Comparison of ENCODE assay signal across 20 cellular contexts in the genomic region with DNA sequence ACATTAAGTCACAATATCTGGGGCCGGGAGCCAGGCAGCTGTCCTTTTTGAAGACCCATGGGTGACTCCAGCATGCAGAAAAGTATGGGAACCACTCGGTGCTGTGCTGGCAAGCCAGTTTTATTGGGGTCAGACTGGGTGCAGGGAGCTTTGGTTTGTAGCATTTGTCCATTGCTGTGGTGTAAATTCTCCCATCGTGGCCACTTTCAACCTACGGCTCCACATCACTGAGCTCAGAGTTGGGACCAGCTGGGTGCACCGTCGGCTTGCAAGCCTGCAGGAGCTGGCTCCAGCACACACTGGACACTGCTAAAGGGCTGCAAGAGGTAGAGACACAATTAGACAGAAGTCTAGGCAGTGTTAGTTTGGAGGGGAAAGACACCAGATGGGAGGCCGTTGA.
DNase-seq lines count a peak whose midpoint lies in the region; ATAC-seq, FAIRE-seq and TF ChIP-seq lines count a peak whose summit lies in the region.
"Had no signal": no experiment of that assay in that cellular context is flagged by ENCODE, and none has a peak within 500 bp of the region (broad histone marks: within the 10 kb centered on the region; RNA-seq: fewer than 3 reads in every experiment).

No MANE protein-coding gene starts in this region.

- no peak for ATAC-seq in activated CD8-positive, alpha-beta memory T cell treated with anti-CD3 and anti-CD28 coated beads, Interleukin-2, amount 10 ng/mL, durations not matched to agents 7 days and 5 days
- no peak for ATAC-seq in GM21717 (IDR thresholded peaks at IDR 0.05; ENCODE audit: unreplicated experiment)

- H3K27me3 ChIP-seq in H9 (ENCODE audit: insufficient read depth, low read length) = no peaks in the 10 kb centered on the region
- H3K27me3 ChIP-seq in astrocyte (ENCODE audit: insufficient read depth, low read length) = no peaks in the 10 kb centered on the region
- H3K27me3 ChIP-seq in osteoblast (ENCODE audit: insufficient read depth, low read length) = no peaks in the 10 kb centered on the region
- H3K27me3 ChIP-seq: MG63 had no signal

- H3K27ac ChIP-seq in H9 (ENCODE audit: insufficient read length, low read depth, low read length) (no peak overlapping the region), astrocyte (ENCODE audit: low read depth, low read length) (no peak overlapping the region), osteoblast (ENCODE audit: low read depth, low read length) (peak overlapping the region; percentile 93)
- H3K27ac ChIP-seq: 22Rv1 had no signal

- no peak overlapping the region for H4K91ac ChIP-seq in H9 (ENCODE audit: insufficient read length, low read depth, low read length)

- no peak overlapping the region for H4K5ac ChIP-seq in H9 (ENCODE audit: insufficient read length, low read depth, low read length)

- no peak overlapping the region for H3K4ac ChIP-seq in H9 (ENCODE audit: low read depth, low read length)

- H3K27ac Mint-ChIP-seq in activated CD8-positive, alpha-beta memory T cell treated with anti-CD3 and anti-CD28 coated beads, Interleukin-2, amount 10 ng/mL, durations not matched to agents 7 days and 5 days = peak overlapping the region; percentile 31
- H3K27ac Mint-ChIP-seq in H9 = peak overlapping the region in 2 of 3 experiments; percentile 53 to 87; a peak in 2 of 7 replicates
- H3K27ac Mint-ChIP-seq in astrocyte (ENCODE audit: unreplicated experiment) = peak overlapping the region; percentile 35
- H3K27ac Mint-ChIP-seq: B cell had no signal

- H2BK5ac ChIP-seq in H9 (ENCODE audit: insufficient read length, low read length) = no peak overlapping the region

- H3K79me2 ChIP-seq in H9 (ENCODE audit: insufficient read depth, low read length) (no peaks in the 10 kb centered on the region), astrocyte (ENCODE audit: insufficient read depth, low read length) (peaks cover 61% of the 10 kb centered on the region), osteoblast (ENCODE audit: insufficient read depth, low read length) (peaks cover 55% of the 10 kb centered on the region)

- no peak overlapping the region for H3K23ac ChIP-seq in H9 (ENCODE audit: insufficient read length, low read depth, low read length)

- H3K56ac ChIP-seq in H9 (ENCODE audit: insufficient read length, low read depth, low read length) = no peak overlapping the region

- H2BK15ac ChIP-seq in H9 (ENCODE audit: low read depth, low read length) = no peak overlapping the region

- no peak overlapping the region for H3K18ac ChIP-seq in H9 (ENCODE audit: insufficient read length, low read depth, low read length)

- peak overlapping the region; percentile 8; the same call in 1 of the 2 replicates for H3K14ac ChIP-seq in H9 (ENCODE audit: insufficient read depth, low read length)

- CTCF ChIA-PET in activated CD8-positive, alpha-beta memory T cell treated with anti-CD3 and anti-CD28 coated beads, Interleukin-2, amount 10 ng/mL, durations not matched to agents 7 days and 5 days (lab: Charles Lee) = interaction anchor here (0.6 to 3.8 kb wide), 8 partner anchors 8 to 65 kb away, joined by 3 to 23 read pairs (median 6); no protein-coding TSS in a partner anchor

- no peaks in the 10 kb centered on the region for H3K27me3 Mint-ChIP-seq in activated CD8-positive, alpha-beta memory T cell treated with anti-CD3 and anti-CD28 coated beads, Interleukin-2, amount 10 ng/mL, durations not matched to agents 7 days and 5 days
- no peaks in the 10 kb centered on the region for H3K27me3 Mint-ChIP-seq in H9 (ENCODE audit: low read depth)
- no peaks in the 10 kb centered on the region for H3K27me3 Mint-ChIP-seq in astrocyte (ENCODE audit: low read depth, unreplicated experiment)
- H3K27me3 Mint-ChIP-seq: B cell; CD4-positive, alpha-beta T cell had no signal

- H3K9ac ChIP-seq in H9 (ENCODE audit: extremely low read depth, insufficient read length, low read length) (no peak overlapping the region), astrocyte (ENCODE audit: low read length) (no peak overlapping the region)

- no peak overlapping the region for H3K4me3 ChIP-seq in astrocyte (ENCODE audit: insufficient read depth, low read depth, low read length)
- H3K4me3 ChIP-seq in osteoblast (ENCODE audit: insufficient read depth, low read length) = no peak overlapping the region
- H3K4me3 ChIP-seq: MG63 had no signal

- H3K9me3 ChIP-seq in H9 (ENCODE audit: control insufficient read depth, low read depth, low read length) (no peaks in the 10 kb centered on the region), astrocyte (ENCODE audit: insufficient read depth, low read depth, low read length) (no peaks in the 10 kb centered on the region), osteoblast (ENCODE audit: low read depth, low read length) (no peaks in the 10 kb centered on the region)
- H3K9me3 ChIP-seq: MG63 had no signal

- no peak overlapping the region for H2AFZ ChIP-seq in H9 (ENCODE audit: low read length)
- H2AFZ ChIP-seq in astrocyte (ENCODE audit: low read depth, low read length) = no peak overlapping the region
- H2AFZ ChIP-seq in osteoblast (ENCODE audit: low read length) = no peak overlapping the region

- no CpG with 5 or more reads among the region's 7 CpGs for WGBS in H9 (ENCODE audit: extremely low coverage, insufficient read length, low lambda C conversion rate)

- H4K20me1 ChIP-seq in H9 (ENCODE audit: control insufficient read depth, insufficient read depth, insufficient read length) (no peaks in the 10 kb centered on the region), astrocyte (ENCODE audit: insufficient read depth, low read length) (peaks cover 3% of the 10 kb centered on the region), osteoblast (ENCODE audit: insufficient read depth, low read length) (no peaks in the 10 kb centered on the region)

- H2BK120ac ChIP-seq in H9 (ENCODE audit: low read depth, low read length, poor library complexity, severe bottlenecking) = no peak overlapping the region

- no peak for DNase-seq in activated CD8-positive, alpha-beta memory T cell treated with anti-CD3 and anti-CD28 coated beads, Interleukin-2, amount 10 ng/mL, durations not matched to agents 7 days and 5 days
- no peak for DNase-seq in activated CD8-positive, alpha-beta memory T cell treated with anti-CD3 and anti-CD28 coated beads, Interleukin-2, amount 50 U/mL, for 4 hours
- DNase-seq in H9 = no peak
- DNase-seq in astrocyte (ENCODE audit: low read depth) = no peak
- DNase-seq in osteoblast (ENCODE audit: insufficient read length, low spot score, missing footprints) = no peak
- no peak for DNase-seq in NCI-H2196 (lab: John Stamatoyannopoulos, UW; ENCODE audit: unreplicated experiment)
- no peak for DNase-seq in NCI-H2081 (lab: John Stamatoyannopoulos, UW)
- DNase-seq: CD4-positive, alpha-beta T cell; HCEC 1CT; Karpas-422; MG63; NCI-H1105; NCI-H1694; NCI-H345; NCI-H526 treated with DMSO at 0.1 percent for 48 hours; SHP77 treated with DMSO at 0.1 percent for 48 hours had no signal

- no peak overlapping the region for H2BK12ac ChIP-seq in H9 (ENCODE audit: insufficient read length, low read depth, low read length)

- H3K36me3 Mint-ChIP-seq in activated CD8-positive, alpha-beta memory T cell treated with anti-CD3 and anti-CD28 coated beads, Interleukin-2, amount 10 ng/mL, durations not matched to agents 7 days and 5 days = peaks cover 32% of the 10 kb centered on the region
- H3K36me3 Mint-ChIP-seq in H9 (ENCODE audit: insufficient read depth in 1 of 3, low read depth in 3 of 3) (peaks cover 0 to 32% (median 0%) of the 10 kb centered on the region in 3 experiments; a peak in 4 of 7 replicates), astrocyte (ENCODE audit: low read depth, unreplicated experiment) (peaks cover 28% of the 10 kb centered on the region)

- H2BK20ac ChIP-seq in H9 (ENCODE audit: low read depth, low read length, poor library complexity, severe bottlenecking) = no peak overlapping the region

- peaks cover 34% of the 10 kb centered on the region for H3K4me1 Mint-ChIP-seq in activated CD8-positive, alpha-beta memory T cell treated with anti-CD3 and anti-CD28 coated beads, Interleukin-2, amount 10 ng/mL, durations not matched to agents 7 days and 5 days
- peaks cover 3 to 7% of the 10 kb centered on the region in 2 experiments; a peak in 3 of 4 replicates for H3K4me1 Mint-ChIP-seq in H9
- H3K4me1 Mint-ChIP-seq in astrocyte (ENCODE audit: low read depth, unreplicated experiment) = peaks cover 16% of the 10 kb centered on the region
- H3K4me1 Mint-ChIP-seq: B cell had no signal

- no peaks in the 10 kb centered on the region for H3K23me2 ChIP-seq in H9 (ENCODE audit: insufficient read length, low read depth, low read length, poor library complexity, severe bottlenecking)

- H3K4me1 ChIP-seq in H9 (ENCODE audit: insufficient read depth, low read length) (no peaks in the 10 kb centered on the region), astrocyte (ENCODE audit: insufficient read depth, low read length) (peaks cover 27% of the 10 kb centered on the region), osteoblast (ENCODE audit: insufficient read depth, low read length) (peaks cover 41% of the 10 kb centered on the region)

- TF ChIP-seq CTCF in H9 (conservative IDR thresholded peaks at IDR 0.05) (no peak), astrocyte (IDR thresholded peaks at IDR 0.05; ENCODE audit: insufficient read depth, low read depth, low read length) (no peak), osteoblast (IDR thresholded peaks at IDR 0.05; ENCODE audit: extremely low read depth, low read depth, low read length) (no peak)

- H4K8ac ChIP-seq in H9 (replicated peaks; ENCODE audit: insufficient read length, low read depth, low read length) = no peak overlapping the region

- H2AK5ac ChIP-seq in H9 (ENCODE audit: insufficient read length, low read length) = no peak overlapping the region

- no peaks in the 10 kb centered on the region for H3K79me1 ChIP-seq in H9 (ENCODE audit: insufficient read depth, low read depth, low read length, poor library complexity, severe bottlenecking)

- H3K36me3 ChIP-seq in astrocyte (ENCODE audit: insufficient read depth, low read length) (peaks cover 38% of the 10 kb centered on the region), osteoblast (ENCODE audit: insufficient read depth, low read length) (peaks cover 68% of the 10 kb centered on the region)

- FAIRE-seq in astrocyte (lab: Jason Lieb, UNC) = no peak
- FAIRE-seq: GM19239 had no signal

- H3K4me3 Mint-ChIP-seq in activated CD8-positive, alpha-beta memory T cell treated with anti-CD3 and anti-CD28 coated beads, Interleukin-2, amount 10 ng/mL, durations not matched to agents 7 days and 5 days = no peak overlapping the region
- H3K4me3 Mint-ChIP-seq in H9 (no peak overlapping the region), astrocyte (ENCODE audit: unreplicated experiment) (no peak overlapping the region)
- H3K4me3 Mint-ChIP-seq: B cell; CD4-positive, alpha-beta T cell had no signal

- H3K4me2 ChIP-seq in H9 (ENCODE audit: insufficient read depth, insufficient read length, low read length) (no peak overlapping the region), astrocyte (ENCODE audit: low read length) (no peak overlapping the region), osteoblast (ENCODE audit: insufficient read depth, low read length) (no peak overlapping the region)

- no peak overlapping the region for H3T11ph ChIP-seq in H9 (ENCODE audit: low read length)

- H3K9me3 Mint-ChIP-seq in activated CD8-positive, alpha-beta memory T cell treated with anti-CD3 and anti-CD28 coated beads, Interleukin-2, amount 10 ng/mL, durations not matched to agents 7 days and 5 days (ENCODE audit: low read depth) = no peaks in the 10 kb centered on the region
- H3K9me3 Mint-ChIP-seq in H9 (no peaks in the 10 kb centered on the region), astrocyte (ENCODE audit: unreplicated experiment) (no peaks in the 10 kb centered on the region)
- H3K9me3 Mint-ChIP-seq: CD4-positive, alpha-beta T cell had no signal
